22 cellular contexts compared by ENCODE assay signal in the genomic region with DNA sequence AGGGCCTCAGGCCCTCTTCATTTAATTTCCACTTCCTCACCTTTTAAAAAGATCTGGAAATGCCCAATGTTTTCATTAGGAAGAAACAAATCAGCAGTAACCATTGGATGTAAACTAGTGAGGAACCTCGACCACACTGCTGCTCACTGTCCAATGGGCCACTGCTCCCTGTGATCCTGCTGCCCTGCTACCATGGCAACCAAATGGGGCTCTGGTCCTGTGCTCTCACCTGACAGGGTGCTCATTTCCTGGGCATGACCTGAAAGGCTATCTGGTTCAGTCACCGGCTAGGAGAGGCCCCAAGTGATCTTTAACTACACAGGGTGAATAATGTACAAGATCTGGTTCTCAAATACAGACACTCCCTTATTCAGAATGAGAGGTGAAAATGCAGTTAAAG. TPM values are rescaled to one million over a fixed set of nuclear protein-coding genes. Genes with fewer than 3 reads are reported as not detected.
A peak's percentile ranks its signal among the peaks of the same experiment; 100 is the strongest.
DNase-seq lines count a peak whose midpoint lies in the region; ATAC-seq and TF ChIP-seq lines count a peak whose summit lies in the region.
"Had no signal": no experiment of that assay in that cellular context is flagged by ENCODE, and none has a peak within 500 bp of the region (broad histone marks: within the 10 kb centered on the region; RNA-seq: fewer than 3 reads in every experiment).

No MANE protein-coding gene starts in this region.

- peaks cover 43% of the 10 kb centered on the region for H3K4me1 Mint-ChIP-seq in activated CD4-positive, alpha-beta T cell treated with anti-CD3 and anti-CD28 coated beads, Interleukin-2, amount 10 ng/mL, durations not matched to agents 7 days and 5 days
- peaks cover 48% of the 10 kb centered on the region for H3K4me1 Mint-ChIP-seq in central memory CD8-positive, alpha-beta T cell
- H3K4me1 Mint-ChIP-seq in natural killer cell treated with Interleukin-12 subunit alpha and Interleukin-12 subunit beta and Interleukin-15 and Interleukin-18, amount 100 ng/mL, for 72 hours (ENCODE audit: low read depth in 2 of 2), result peaks cover 43 to 52% of the 10 kb centered on the region in 2 donors

- peak overlapping the region; percentile 9 for H3K27ac Mint-ChIP-seq in activated CD4-positive, alpha-beta T cell treated with anti-CD3 and anti-CD28 coated beads, Interleukin-2, amount 10 ng/mL, durations not matched to agents 7 days and 5 days
- peak overlapping the region; percentile 36 for H3K27ac Mint-ChIP-seq in central memory CD8-positive, alpha-beta T cell (ENCODE audit: low read depth)
- H3K27ac Mint-ChIP-seq in natural killer cell treated with Interleukin-12 subunit alpha and Interleukin-12 subunit beta and Interleukin-15 and Interleukin-18, amount 100 ng/mL, for 72 hours, result peak overlapping the region; percentile 58 to 77
- H3K27ac Mint-ChIP-seq: T-helper 1 cell treated with Interleukin-12 subunit alpha and Interleukin-12 subunit beta and Interleukin-4 antibody, amounts not matched to agents 30 μg/mL and 1 μg/mL, for 36 hours had no signal

- no peaks in the 10 kb centered on the region for H3K79me2 ChIP-seq in OCI-LY7 (ENCODE audit: insufficient read depth, low read depth, low read length)

- H3K9me3 ChIP-seq in OCI-LY7 (ENCODE audit: low read length) (no peaks in the 10 kb centered on the region), ascending aorta (no peaks in the 10 kb centered on the region)
- H3K9me3 ChIP-seq: HAP-1, lower lobe of right lung, thyroid gland had no signal

- no peaks in the 10 kb centered on the region for H3K4me1 ChIP-seq in OCI-LY7 (ENCODE audit: insufficient read depth, low read length, poor library complexity, severe bottlenecking)
- H3K4me1 ChIP-seq in ascending aorta, result no peaks in the 10 kb centered on the region
- H3K4me1 ChIP-seq: HAP-1 had no signal

- POLR2A ChIA-PET in activated CD4-positive, alpha-beta T cell treated with anti-CD3 and anti-CD28 coated beads, Interleukin-2, amount 10 ng/mL, durations not matched to agents 7 days and 5 days (lab: Charles Lee), result no interaction called here
- POLR2A ChIA-PET in OCI-LY7 (lab: Charles Lee), result interaction anchor here (0.7 to 1.0 kb wide), 2 partner anchors 9 to 336 kb away, joined by 3 read pairs; no protein-coding TSS in a partner anchor

- H4K20me1 ChIP-seq in OCI-LY7 (ENCODE audit: insufficient read depth, low read length), result no peaks in the 10 kb centered on the region

- no TSS peak for BruUV-seq in OCI-LY7 (replicated peaks; lab: Mats Ljungman, UMichigan)

- CTCF ChIA-PET in activated CD4-positive, alpha-beta T cell treated with anti-CD3 and anti-CD28 coated beads, Interleukin-2, amount 10 ng/mL, durations not matched to agents 7 days and 5 days (lab: Charles Lee), result interaction anchor here (0.5 to 1.2 kb wide), 4 partner anchors 10 to 978 kb away, joined by 3 to 4 read pairs (median 3); no protein-coding TSS in a partner anchor
- CTCF ChIA-PET in OCI-LY7 (lab: Charles Lee; ENCODE audit: unreplicated experiment), result no interaction called here

- DNase-seq in activated CD4-positive, alpha-beta T cell treated with anti-CD3 and anti-CD28 coated beads, Interleukin-2, amount 10 ng/mL, durations not matched to agents 7 days and 5 days, result no peak
- no peak for DNase-seq in activated CD4-positive, alpha-beta T cell treated with anti-CD3 and anti-CD28 coated beads, Interleukin-2, amount 50 U/mL, for 4 hours
- DNase-seq in NCI-H1417 (lab: John Stamatoyannopoulos, UW), result peak in 2 of 3 experiments; percentile 78 to 91
- no peak for DNase-seq in central memory CD8-positive, alpha-beta T cell (ENCODE audit: low spot score in 2 of 2)
- DNase-seq in natural killer cell treated with Interleukin-12 subunit alpha and Interleukin-12 subunit beta and Interleukin-15 and Interleukin-18, amount 100 ng/mL, for 72 hours (ENCODE audit: low spot score), result no peak
- DNase-seq in NCI-H2196 treated with DMSO at 0.1 percent for 48 hours (lab: John Stamatoyannopoulos, UW; ENCODE audit: unreplicated experiment), result no peak
- no peak for DNase-seq in OCI-LY7 (ENCODE audit: low spot score)
- no peak for DNase-seq in ascending aorta (ENCODE audit: low spot score in 2 of 2)
- DNase-seq: activated naive CD4-positive, alpha-beta T cell treated with Interleukin-2 at 50 U/mL for 16 hours; activated T-cell treated with anti-CD3 and anti-CD28 coated beads for 4 hours; foreskin keratinocyte; GDM1; lower lobe of right lung; MM.1S; NCI-H187; nucleus accumbens; stimulated activated CD4-positive, alpha-beta T cell treated with anti-CD3 and anti-CD28 coated beads, Interleukin-4, amount 100 ng/mL, for 4 hours; thyroid gland had no signal

- no peaks in the 10 kb centered on the region for H3K27me3 Mint-ChIP-seq in activated CD4-positive, alpha-beta T cell treated with anti-CD3 and anti-CD28 coated beads, Interleukin-2, amount 10 ng/mL, durations not matched to agents 7 days and 5 days
- H3K27me3 Mint-ChIP-seq in central memory CD8-positive, alpha-beta T cell, result no peaks in the 10 kb centered on the region
- H3K27me3 Mint-ChIP-seq in natural killer cell treated with Interleukin-12 subunit alpha and Interleukin-12 subunit beta and Interleukin-15 and Interleukin-18, amount 100 ng/mL, for 72 hours, result no peaks in the 10 kb centered on the region
- H3K27me3 Mint-ChIP-seq: stimulated activated naive CD8-positive, alpha-beta T cell treated with anti-CD3 and anti-CD28 coated beads, Interleukin-15, Interleukin-2, amounts not matched to agents 100 ng/mL and 50 ng/mL, for 24 hours had no signal

- no peak overlapping the region for H3K4me3 Mint-ChIP-seq in activated CD4-positive, alpha-beta T cell treated with anti-CD3 and anti-CD28 coated beads, Interleukin-2, amount 10 ng/mL, durations not matched to agents 7 days and 5 days
- H3K4me3 Mint-ChIP-seq in central memory CD8-positive, alpha-beta T cell, result no peak overlapping the region
- no peak overlapping the region for H3K4me3 Mint-ChIP-seq in natural killer cell treated with Interleukin-12 subunit alpha and Interleukin-12 subunit beta and Interleukin-15 and Interleukin-18, amount 100 ng/mL, for 72 hours
- H3K4me3 Mint-ChIP-seq: stimulated activated naive CD8-positive, alpha-beta T cell treated with anti-CD3 and anti-CD28 coated beads, Interleukin-15, Interleukin-2, amounts not matched to agents 100 ng/mL and 50 ng/mL, for 24 hours; T-helper 1 cell treated with Interleukin-12 subunit alpha and Interleukin-12 subunit beta and Interleukin-4 antibody, amounts not matched to agents 30 μg/mL and 1 μg/mL, for 36 hours had no signal

- H2AFZ ChIP-seq in OCI-LY7 (ENCODE audit: low read length), result no peak overlapping the region

- H3K27me3 ChIP-seq in ascending aorta, result no peaks in the 10 kb centered on the region
- H3K27me3 ChIP-seq: foreskin keratinocyte, thyroid gland had no signal

- H3K36me3 Mint-ChIP-seq in activated CD4-positive, alpha-beta T cell treated with anti-CD3 and anti-CD28 coated beads, Interleukin-2, amount 10 ng/mL, durations not matched to agents 7 days and 5 days (ENCODE audit: low read depth), result peaks cover 89% of the 10 kb centered on the region
- H3K36me3 Mint-ChIP-seq in central memory CD8-positive, alpha-beta T cell (ENCODE audit: insufficient read depth), result peaks cover 74% of the 10 kb centered on the region
- H3K36me3 Mint-ChIP-seq in natural killer cell treated with Interleukin-12 subunit alpha and Interleukin-12 subunit beta and Interleukin-15 and Interleukin-18, amount 100 ng/mL, for 72 hours, result peaks cover 37% of the 10 kb centered on the region

- no peak overlapping the region for H3K4me2 ChIP-seq in OCI-LY7 (ENCODE audit: low read length)

- no peaks in the 10 kb centered on the region for H3K9me2 ChIP-seq in OCI-LY7 (ENCODE audit: insufficient read depth, low read length)

- H3K9me3 Mint-ChIP-seq in activated CD4-positive, alpha-beta T cell treated with anti-CD3 and anti-CD28 coated beads, Interleukin-2, amount 10 ng/mL, durations not matched to agents 7 days and 5 days, result peaks cover 5% of the 10 kb centered on the region
- H3K9me3 Mint-ChIP-seq in central memory CD8-positive, alpha-beta T cell, result no peaks in the 10 kb centered on the region
- no peaks in the 10 kb centered on the region for H3K9me3 Mint-ChIP-seq in natural killer cell treated with Interleukin-12 subunit alpha and Interleukin-12 subunit beta and Interleukin-15 and Interleukin-18, amount 100 ng/mL, for 72 hours
- H3K9me3 Mint-ChIP-seq: stimulated activated naive CD8-positive, alpha-beta T cell treated with anti-CD3 and anti-CD28 coated beads, Interleukin-15, Interleukin-2, amounts not matched to agents 100 ng/mL and 50 ng/mL, for 24 hours had no signal

- H3K4me3 ChIP-seq in OCI-LY7 (ENCODE audit: low read depth, low read length, poor library complexity, severe bottlenecking), result no peak overlapping the region
- no peak overlapping the region for H3K4me3 ChIP-seq in ascending aorta
- H3K4me3 ChIP-seq: HAP-1, lower lobe of right lung, thyroid gland had no signal

- H3K36me3 ChIP-seq in OCI-LY7 (ENCODE audit: insufficient read depth, low read length) (peaks cover 67% of the 10 kb centered on the region), ascending aorta (peaks cover 0 to 8% of the 10 kb centered on the region in 2 donors)
- H3K36me3 ChIP-seq: HAP-1 had no signal

- ATAC-seq in central memory CD8-positive, alpha-beta T cell (replicated peaks; ENCODE audit: extremely low read depth, poor library complexity, severe bottlenecking), result no peak
- no peak for ATAC-seq in natural killer cell treated with Interleukin-12 subunit alpha and Interleukin-12 subunit beta and Interleukin-15 and Interleukin-18, amount 100 ng/mL, for 72 hours
- ATAC-seq: foreskin keratinocyte, lower lobe of right lung had no signal

- TF ChIP-seq CTCF in OCI-LY7 (conservative IDR thresholded peaks at IDR 0.05; ENCODE audit: low read length), result no peak
- TF ChIP-seq CTCF in ascending aorta (IDR thresholded peaks at IDR 0.05), result no peak

- H3K27ac ChIP-seq in OCI-LY7 (ENCODE audit: low read depth, low read length, poor library complexity, severe bottlenecking), result no peak overlapping the region
- no peak overlapping the region for H3K27ac ChIP-seq in ascending aorta
- H3K27ac ChIP-seq: C4-2B, foreskin keratinocyte, lower lobe of right lung, thyroid gland had no signal

- intact Hi-C loops in OCI-LY7 (cut with micrococcal nuclease; ENCODE audit: unreplicated experiment) (no loop called here), ascending aorta (cut with DNase I) (no loop called here)

RNA-seq across cellular contexts. Expression of a gene that starts 54.6 kb away (rescaled TPM):
- 100 to 1,000 TPM; 102 to 109 TPM for total RNA-seq in activated CD4-positive, alpha-beta T cell treated with anti-CD3 and anti-CD28 coated beads, Interleukin-2, amount 10 ng/mL, durations not matched to agents 7 days and 5 days
- total RNA-seq in natural killer cell treated with Interleukin-12 subunit alpha and Interleukin-12 subunit beta and Interleukin-15 and Interleukin-18, amount 100 ng/mL, for 72 hours, result 100 to 1,000 TPM in 1 of 2 donors, 10 to 100 TPM in 1; 42.9 to 102 TPM
- total RNA-seq in OCI-LY7 (2014; rRNA removed; shearing (Covaris generic)), result 10.8 and 14.1 TPM in 2 replicates
- total RNA-seq in OCI-LY7 (2022), result 21.7 and 26.9 TPM in 2 replicates
- total RNA-seq in ascending aorta, result 16.8 TPM

Comparison
In these comparisons a context has a peak if more than half of its experiments do, and no peak if none do; other contexts are left out.
1. DNase-seq: peak in NCI-H1417 (2 of 3); none in activated CD4-positive, alpha-beta T cell treated with anti-CD3 and anti-CD28 coated beads, Interleukin-2, amount 10 ng/mL, durations not matched to agents 7 days and 5 days (single experiment), activated CD4-positive, alpha-beta T cell treated with anti-CD3 and anti-CD28 coated beads, Interleukin-2, amount 50 U/mL, for 4 hours (0 of 2), central memory CD8-positive, alpha-beta T cell (0 of 2), natural killer cell treated with Interleukin-12 subunit alpha and Interleukin-12 subunit beta and Interleukin-15 and Interleukin-18, amount 100 ng/mL, for 72 hours (single experiment), NCI-H2196 treated with DMSO at 0.1 percent for 48 hours (single experiment), OCI-LY7 (single experiment) and ascending aorta (0 of 2).
2. H3K27ac Mint-ChIP-seq: peak in every context shown above with its lines; median percentile 68 in natural killer cell treated with Interleukin-12 subunit alpha and Interleukin-12 subunit beta and Interleukin-15 and Interleukin-18, amount 100 ng/mL, for 72 hours; 36 in central memory CD8-positive, alpha-beta T cell; 9 in activated CD4-positive, alpha-beta T cell treated with anti-CD3 and anti-CD28 coated beads, Interleukin-2, amount 10 ng/mL, durations not matched to agents 7 days and 5 days.